In genomic region chr1:99181892-99182291, GRCh38 we compare ENCODE assay signal across 18 cellular contexts.
"Had no signal": no experiment of that assay in that cellular context is flagged by ENCODE, and none has a peak within 500 bp of the region (broad histone marks: within the 10 kb centered on the region; RNA-seq: fewer than 3 reads in every experiment).

No MANE protein-coding gene starts in this region.

- ATAC-seq: activated CD8-positive, alpha-beta T cell treated with anti-CD3 and anti-CD28 coated beads for 36 hours; pancreas; T-helper 17 cell; WTC11 had no signal

- FAIRE-seq: bronchial epithelial cell, pancreas had no signal

- H3K9me3 ChIP-seq: pancreas, sigmoid colon, stomach, testis, upper lobe of left lung had no signal

- H3K27me3 ChIP-seq: pancreas, sigmoid colon, stomach, testis, upper lobe of left lung had no signal

- H3K36me3 ChIP-seq: pancreas, sigmoid colon, stomach, upper lobe of left lung had no signal

- H3K4me3 ChIP-seq: lung, pancreas, sigmoid colon, stomach, testis, upper lobe of left lung had no signal

- DNase-seq: activated CD4-positive, alpha-beta T cell treated with anti-CD3 and anti-CD28 coated beads for 4 hours; activated CD8-positive, alpha-beta T cell treated with anti-CD3 and anti-CD28 coated beads for 36 hours; activated naive CD8-positive, alpha-beta T cell treated with anti-CD3 and anti-CD28 coated beads for 36 hours; activated T-cell treated with anti-CD3 and anti-CD28 coated beads, Interleukin-2, amount 50 U/mL, for 48 hours; foreskin fibroblast; head of caudate nucleus; immature natural killer cell; midbrain; pancreas; sigmoid colon; stimulated activated CD4-positive, alpha-beta T cell treated with anti-CD3 and anti-CD28 coated beads, Interleukin-1b, Interleukin-23, amount 100 ng/mL, for 48 hours; stomach; T-helper 17 cell; testis; upper lobe of left lung had no signal

- H3K27ac ChIP-seq: pancreas, stomach, testis, upper lobe of left lung had no signal

- H3K4me1 ChIP-seq: pancreas, testis, upper lobe of left lung had no signal
